Comparison of ENCODE assay signal across 17 cellular contexts in the genomic region with DNA sequence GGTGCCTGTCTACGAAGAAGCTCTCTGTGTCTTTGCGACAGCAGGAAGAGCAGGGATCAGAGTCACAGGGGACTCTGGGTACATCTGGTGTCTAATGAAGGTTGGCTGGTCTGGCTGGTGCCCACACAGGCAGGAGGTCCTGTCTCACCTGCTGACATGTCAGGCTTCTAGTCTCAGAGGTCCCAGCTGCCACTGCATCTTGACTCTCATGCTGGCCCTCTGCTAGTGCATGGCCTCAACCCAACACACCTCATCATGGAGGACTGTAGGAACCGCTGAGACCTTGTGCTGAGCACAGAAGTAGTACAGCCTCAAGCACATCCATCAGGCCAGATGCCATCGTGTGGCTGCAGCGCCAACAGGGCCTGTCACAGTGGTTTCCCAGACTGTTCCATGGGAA.
"Had no signal": no experiment of that assay in that cellular context is flagged by ENCODE, and none has a peak within 500 bp of the region (broad histone marks: within the 10 kb centered on the region; RNA-seq: fewer than 3 reads in every experiment).

No MANE protein-coding gene starts in this region.

- H3K27me3 ChIP-seq: heart left ventricle, spleen had no signal

- H3K27ac ChIP-seq: coronary artery, heart left ventricle, psoas muscle, spleen had no signal

- H3K4me1 ChIP-seq: heart left ventricle, psoas muscle, spleen had no signal

- FAIRE-seq: frontal cortex, islet of Langerhans had no signal

- H3K9me3 ChIP-seq: heart left ventricle, psoas muscle, spleen had no signal

- H3K36me3 ChIP-seq: heart left ventricle, spleen had no signal

- DNase-seq: caudate nucleus; effector CD8-positive, alpha-beta T cell; heart left ventricle; hypothalamus; mammary epithelial cell; natural killer cell; psoas muscle; retina; spleen; stimulated activated CD4-positive, alpha-beta T cell treated with anti-CD3 and anti-CD28 coated beads, Interleukin-15, amount 100 ng/mL, for 24 hours; stimulated activated CD4-positive, alpha-beta T cell treated with anti-CD3 and anti-CD28 coated beads, Interleukin-1b, Interleukin-23, amount 100 ng/mL, for 48 hours; stimulated activated CD4-positive, alpha-beta T cell treated with anti-CD3 and anti-CD28 coated beads, Interleukin-4, amount 100 ng/mL, for 24 hours; stimulated activated naive B cell treated with anti-CD40 and anti-IgM and Interleukin-4, amounts not matched to agents 10 μg/mL and 1 μg/mL and 100 μg/mL, for 72 hours had no signal

- ATAC-seq: heart left ventricle; natural killer cell; psoas muscle; sciatic nerve; stimulated activated naive B cell treated with anti-CD40 and anti-IgM and Interleukin-4, amounts not matched to agents 10 μg/mL and 1 μg/mL and 100 μg/mL, for 72 hours had no signal

- H3K4me3 ChIP-seq: coronary artery, heart left ventricle, psoas muscle, spleen had no signal
